In genomic region chr2:222494104-222494739, GRCh38 we compare ENCODE assay signal across 18 cellular contexts.
"Had no signal": no experiment of that assay in that cellular context is flagged by ENCODE, and none has a peak within 500 bp of the region (broad histone marks: within the 10 kb centered on the region; RNA-seq: fewer than 3 reads in every experiment).

No MANE protein-coding gene starts in this region.

- H3K4me2 ChIP-seq: smooth muscle cell had no signal

- H3K4me1 Mint-ChIP-seq: stimulated activated naive B cell treated with anti-CD40 and anti-IgM and Interleukin-4, amounts not matched to agents 10 μg/mL and 1 μg/mL and 100 μg/mL, for 72 hours had no signal

- H3K27ac Mint-ChIP-seq: activated naive CD4-positive, alpha-beta T cell treated with anti-CD3 and anti-CD28 coated beads, Interleukin-2, amount 50 U/mL, for 72 hours; activated T-cell treated with anti-CD3 and anti-CD28 coated beads, Interleukin-2, amount 50 U/mL, for 72 hours; effector memory CD8-positive, alpha-beta T cell; stimulated activated naive B cell treated with anti-CD40 and anti-IgM and Interleukin-4, amounts not matched to agents 10 μg/mL and 1 μg/mL and 100 μg/mL, for 72 hours had no signal

- DNase-seq: activated CD4-positive, alpha-beta T cell treated with anti-CD3 and anti-CD28 coated beads for 1 hour; activated gamma-delta T cell; activated T-cell treated with anti-CD3 and anti-CD28 coated beads, Interleukin-2, amount 50 U/mL, for 72 hours; dermis blood vessel endothelial cell; effector memory CD8-positive, alpha-beta T cell; foreskin keratinocyte; midbrain; psoas muscle; stimulated activated CD4-positive, alpha-beta T cell treated with anti-CD3 and anti-CD28 coated beads, Interleukin-4, amount 100 ng/mL, for 4 hours; stimulated activated naive B cell treated with anti-CD40 and anti-IgM and Interleukin-4, amounts not matched to agents 10 μg/mL and 1 μg/mL and 100 μg/mL, for 72 hours; SW 1271; T-helper 2 cell; thyroid gland; WERI-Rb-1 had no signal

- H3K36me3 ChIP-seq: cardiac muscle cell, thyroid gland, WERI-Rb-1 had no signal

- H3K4me1 ChIP-seq: foreskin keratinocyte, psoas muscle, thyroid gland had no signal

- ATAC-seq: activated naive CD4-positive, alpha-beta T cell treated with anti-CD3 and anti-CD28 coated beads, Interleukin-2, amount 50 U/mL, for 72 hours; activated T-cell treated with anti-CD3 and anti-CD28 coated beads, Interleukin-2, amount 50 U/mL, for 72 hours; effector memory CD8-positive, alpha-beta T cell; foreskin keratinocyte; sciatic nerve; stimulated activated naive B cell treated with anti-CD40 and anti-IgM and Interleukin-4, amounts not matched to agents 10 μg/mL and 1 μg/mL and 100 μg/mL, for 72 hours had no signal

- H3K27me3 ChIP-seq: cardiac muscle cell, foreskin keratinocyte, thyroid gland had no signal

- H3K4me3 ChIP-seq: cardiac muscle cell, psoas muscle, smooth muscle cell, thyroid gland had no signal

- H3K9me3 ChIP-seq: psoas muscle, thyroid gland had no signal

- H3K4me3 Mint-ChIP-seq: activated T-cell treated with anti-CD3 and anti-CD28 coated beads, Interleukin-2, amount 50 U/mL, for 72 hours; effector memory CD8-positive, alpha-beta T cell; stimulated activated naive B cell treated with anti-CD40 and anti-IgM and Interleukin-4, amounts not matched to agents 10 μg/mL and 1 μg/mL and 100 μg/mL, for 72 hours had no signal

- H3K27ac ChIP-seq: cardiac muscle cell, foreskin keratinocyte, psoas muscle, thyroid gland, WERI-Rb-1 had no signal
